2 cellular contexts compared by ENCODE assay signal in the genomic region with DNA sequence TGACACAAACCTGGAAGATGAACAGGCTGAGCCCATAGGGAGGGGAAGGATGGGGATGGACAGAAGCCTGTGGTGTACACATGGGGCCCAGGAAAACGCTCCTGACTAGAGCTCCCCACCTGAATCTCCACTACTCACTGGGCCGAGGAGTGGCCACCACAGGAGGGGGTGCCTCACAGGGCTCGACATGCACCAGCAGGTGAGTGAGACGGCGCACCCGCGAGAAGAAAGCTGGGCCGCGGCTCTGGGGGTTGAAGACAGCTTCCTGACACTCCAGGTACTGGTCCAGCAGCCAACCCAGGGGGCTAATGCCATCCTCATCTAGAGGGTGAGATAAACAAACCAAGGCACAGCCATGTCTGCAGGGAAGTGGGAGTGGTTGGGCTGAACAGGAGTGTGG.
A peak's percentile ranks its signal among the peaks of the same experiment; 100 is the strongest.
TF ChIP-seq lines count a peak whose summit lies in the region.

No MANE protein-coding gene starts in this region.

TF ChIP-seq in HepG2, 621 proteins besides CTCF, POLR2A, EP300 and RAD21:
- TF ChIP-seq KLF16 (CRISPR knock-in tag; IDR thresholded peaks at IDR 0.05) (0 out of 4 replicates have a peak, but pooled peaks of 1 of the 2 experiments have one; percentile 52), AGO2 (optimal IDR thresholded peaks at IDR 0.05; ENCODE audit: low read depth, low read length) (peak; percentile 62), ZNF749 (CRISPR knock-in tag; IDR thresholded peaks at IDR 0.05; ENCODE audit: borderline replicate concordance) (no peak), RBFOX2 (IDR thresholded peaks at IDR 0.05; ENCODE audit: low read depth, low read length) (peak; percentile 31; the same call in 1 of the 2 replicates), POLR2AphosphoS5 (IDR thresholded peaks at IDR 0.05; ENCODE audit: low read depth, low read length) (no peak), TEAD3 (CRISPR knock-in tag; optimal IDR thresholded peaks at IDR 0.05; ENCODE audit: borderline replicate concordance) (no peak)
- TF ChIP-seq, protein P1, sequence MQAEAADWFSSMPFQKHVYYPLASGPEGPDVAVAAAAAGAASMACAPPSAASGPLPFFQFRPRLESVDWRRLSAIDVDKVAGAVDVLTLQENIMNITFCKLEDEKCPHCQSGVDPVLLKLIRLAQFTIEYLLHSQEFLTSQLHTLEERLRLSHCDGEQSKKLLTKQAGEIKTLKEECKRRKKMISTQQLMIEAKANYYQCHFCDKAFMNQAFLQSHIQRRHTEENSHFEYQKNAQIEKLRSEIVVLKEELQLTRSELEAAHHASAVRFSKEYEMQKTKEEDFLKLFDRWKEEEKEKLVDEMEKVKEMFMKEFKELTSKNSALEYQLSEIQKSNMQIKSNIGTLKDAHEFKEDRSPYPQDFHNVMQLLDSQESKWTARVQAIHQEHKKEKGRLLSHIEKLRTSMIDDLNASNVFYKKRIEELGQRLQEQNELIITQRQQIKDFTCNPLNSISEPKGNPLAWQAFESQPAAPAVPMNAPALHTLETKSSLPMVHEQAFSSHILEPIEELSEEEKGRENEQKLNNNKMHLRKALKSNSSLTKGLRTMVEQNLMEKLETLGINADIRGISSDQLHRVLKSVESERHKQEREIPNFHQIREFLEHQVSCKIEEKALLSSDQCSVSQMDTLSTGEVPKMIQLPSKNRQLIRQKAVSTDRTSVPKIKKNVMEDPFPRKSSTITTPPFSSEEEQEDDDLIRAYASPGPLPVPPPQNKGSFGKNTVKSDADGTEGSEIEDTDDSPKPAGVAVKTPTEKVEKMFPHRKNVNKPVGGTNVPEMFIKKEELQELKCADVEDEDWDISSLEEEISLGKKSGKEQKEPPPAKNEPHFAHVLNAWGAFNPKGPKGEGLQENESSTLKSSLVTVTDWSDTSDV (CRISPR knock-in tag; IDR thresholded peaks at IDR 0.05) = no peak

TF ChIP-seq in WTC11, 78 proteins besides CTCF, POLR2A, EP300 and RAD21:
- no peak for TF ChIP-seq JAZF1 (CRISPR knock-in tag; IDR thresholded peaks at IDR 0.05)
- TF ChIP-seq NFATC4 (CRISPR knock-in tag; IDR thresholded peaks at IDR 0.05) = no peak
- TF ChIP-seq SOX15 (CRISPR knock-in tag; IDR thresholded peaks at IDR 0.05) = no peak
- TF ChIP-seq ZNF532 (CRISPR knock-in tag; IDR thresholded peaks at IDR 0.05; ENCODE audit: borderline replicate concordance) = no peak
- TF ChIP-seq ZNF396 (CRISPR knock-in tag; IDR thresholded peaks at IDR 0.05; ENCODE audit: borderline replicate concordance) = no peak
